ENCODE assay signal across 9 cellular contexts in the genomic region with DNA sequence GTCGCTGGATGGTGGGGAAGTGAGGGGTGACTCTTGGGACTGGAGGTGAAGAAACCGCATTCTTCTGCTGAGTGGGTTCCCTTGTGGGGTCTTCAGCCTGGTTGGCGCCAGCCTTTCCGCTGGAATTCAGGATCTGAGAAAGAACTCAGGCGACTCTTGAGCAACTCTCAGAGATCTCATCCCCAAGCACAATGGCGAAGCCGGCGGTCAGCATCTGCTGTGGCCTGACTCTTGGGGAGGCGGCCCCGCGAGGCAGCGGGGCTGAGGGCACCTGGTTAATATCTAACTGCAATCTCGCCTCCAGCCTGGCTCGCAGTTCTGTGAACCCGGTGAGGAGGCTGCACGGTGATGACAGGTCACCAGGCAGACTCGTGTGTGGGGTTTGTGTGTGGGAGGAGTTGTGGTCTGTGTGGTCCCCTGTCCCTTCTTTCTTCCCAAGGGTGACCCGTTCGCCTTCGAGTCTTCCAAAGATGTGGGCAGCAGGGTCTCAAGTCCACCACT. TPM values are rescaled to one million over a fixed set of nuclear protein-coding genes. Genes with fewer than 3 reads are reported as not detected.
A peak's percentile ranks its signal among the peaks of the same experiment; 100 is the strongest.
DNase-seq lines count a peak whose midpoint lies in the region; ATAC-seq lines count a peak whose summit lies in the region.
"Had no signal": no experiment of that assay in that cellular context is flagged by ENCODE, and none has a peak within 500 bp of the region (broad histone marks: within the 10 kb centered on the region; RNA-seq: fewer than 3 reads in every experiment).

No MANE protein-coding gene starts in this region.

- intact Hi-C loops in left colon (cut with DNase I, micrococcal nuclease) = no loop called here

- ATAC-seq in HG02981 (IDR thresholded peaks at IDR 0.05; ENCODE audit: unreplicated experiment) (peak; percentile 36), left colon (peak; percentile 67)
- ATAC-seq: A549 had no signal

- DNase-seq in NCI-H1105 (lab: John Stamatoyannopoulos, UW) (peak; percentile 14), NCI-H1105 treated with DMSO at 0.1 percent for 48 hours (lab: John Stamatoyannopoulos, UW) (no peak), T-helper 1 cell (peak in 3 of 5 donors; percentile 1 to 23 (median 4)), cerebellar cortex (ENCODE audit: low spot score) (peak; percentile 7), left colon (peak; percentile 60 to 69), NCI-H1092 (lab: John Stamatoyannopoulos, UW) (no peak)
- peak; percentile 21 for DNase-seq in stimulated activated CD4-positive, alpha-beta T cell treated with anti-CD3 and anti-CD28 coated beads, Interleukin-4, amount 100 ng/mL, for 1 hour

RNA-seq across cellular contexts. Expression of a gene that starts 0.9 kb away (rescaled TPM):
- 1 to 10 TPM; 3.5 to 4.8 TPM for total RNA-seq in left colon

RNA-seq across cellular contexts. Expression of a gene that starts 28.9 kb away (rescaled TPM):
- total RNA-seq in left colon = 10 to 100 TPM; 13.6 to 16.1 TPM

RNA-seq across cellular contexts. Expression of a gene that starts 30.6 kb away (rescaled TPM):
- 1 to 10 TPM; 2.7 to 3.5 TPM for total RNA-seq in left colon

RNA-seq across cellular contexts. Expression of a gene that starts 46.4 kb away (rescaled TPM):
- total RNA-seq in left colon = 10 to 100 TPM; 32.6 to 40.8 TPM

Comparison
In these comparisons a context has a peak if more than half of its experiments do, and no peak if none do; other contexts are left out.
1. DNase-seq: peak in NCI-H1105 (single experiment), T-helper 1 cell (3 of 5), cerebellar cortex (single experiment), left colon (2 of 2) and stimulated activated CD4-positive, alpha-beta T cell treated with anti-CD3 and anti-CD28 coated beads, Interleukin-4, amount 100 ng/mL, for 1 hour (single experiment); none in NCI-H1105 treated with DMSO at 0.1 percent for 48 hours (single experiment) and NCI-H1092 (single experiment).